Comparison of ENCODE assay signal across 13 cellular contexts in the genomic region with DNA sequence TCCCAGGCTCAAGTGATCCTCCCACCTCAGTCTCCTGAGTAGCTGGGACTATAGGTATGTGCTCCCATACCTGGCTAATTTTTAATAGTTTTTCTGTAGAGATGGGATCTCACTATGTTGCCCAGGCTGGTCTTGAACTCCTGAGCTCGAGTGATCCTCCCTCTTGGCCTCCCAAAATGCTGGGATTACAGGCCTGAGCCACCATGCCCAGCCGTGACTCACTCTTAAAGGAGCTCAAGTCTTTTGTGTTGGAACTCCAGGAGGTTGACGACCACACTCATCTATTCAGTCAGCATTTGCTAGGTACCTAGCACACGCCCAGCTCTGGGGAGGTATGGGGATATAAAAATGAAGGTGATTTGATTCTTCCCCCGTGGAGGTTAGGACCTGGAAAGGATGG.
DNase-seq lines count a peak whose midpoint lies in the region; ATAC-seq and TF ChIP-seq lines count a peak whose summit lies in the region.
"Had no signal": no experiment of that assay in that cellular context is flagged by ENCODE, and none has a peak within 500 bp of the region (broad histone marks: within the 10 kb centered on the region; RNA-seq: fewer than 3 reads in every experiment).

No MANE protein-coding gene starts in this region.

- DNase-seq in Calu3 (no peak), putamen (ENCODE audit: low spot score) (no peak), NCI-H1436 treated with DMSO at 0.1 percent for 48 hours (lab: John Stamatoyannopoulos, UW) (no peak)
- DNase-seq in activated T-helper 1 cell treated with anti-CD3 and anti-CD28 coated beads, Interleukin-12 subunit alpha, Interleukin-12 subunit beta, Interleukin-2, Interleukin-4 antibody, amounts not matched to agents 30 ng/mL and 10 ng/mL and 1 ng/mL, durations not matched to agents 14 hours and 24 hours and 36 hours (ENCODE audit: low spot score) = no peak
- DNase-seq in naive thymus-derived CD4-positive, alpha-beta T cell = no peak
- DNase-seq in stimulated activated CD8-positive, alpha-beta memory T cell treated with anti-CD3 and anti-CD28 coated beads, Interleukin-4, amount 100 ng/mL, for 48 hours = no peak
- DNase-seq: amniotic stem cell, C1 segment of cervical spinal cord, foreskin keratinocyte, NCI-H1105, NCI-H226 had no signal

- H3K27me3 Mint-ChIP-seq in Calu3 (ENCODE audit: unreplicated experiment) = no peaks in the 10 kb centered on the region
- no peaks in the 10 kb centered on the region for H3K27me3 Mint-ChIP-seq in activated T-helper 1 cell treated with anti-CD3 and anti-CD28 coated beads, Interleukin-12 subunit alpha, Interleukin-12 subunit beta, Interleukin-2, Interleukin-4 antibody, amounts not matched to agents 30 ng/mL and 10 ng/mL and 1 ng/mL, durations not matched to agents 14 hours and 24 hours and 36 hours (ENCODE audit: insufficient read depth)
- no peaks in the 10 kb centered on the region for H3K27me3 Mint-ChIP-seq in naive thymus-derived CD4-positive, alpha-beta T cell

- CTCF ChIA-PET in Calu3 (lab: Charles Lee) = no interaction called here
- CTCF ChIA-PET in naive thymus-derived CD4-positive, alpha-beta T cell (lab: Charles Lee) = interaction anchor here (0.6 kb wide), 1 partner anchor 423 kb away, joined by 3 read pairs; no protein-coding TSS in a partner anchor

- H3K36me3 Mint-ChIP-seq in Calu3 (ENCODE audit: insufficient read depth, unreplicated experiment) = peaks cover 13% of the 10 kb centered on the region
- peaks cover 22% of the 10 kb centered on the region for H3K36me3 Mint-ChIP-seq in activated T-helper 1 cell treated with anti-CD3 and anti-CD28 coated beads, Interleukin-12 subunit alpha, Interleukin-12 subunit beta, Interleukin-2, Interleukin-4 antibody, amounts not matched to agents 30 ng/mL and 10 ng/mL and 1 ng/mL, durations not matched to agents 14 hours and 24 hours and 36 hours (ENCODE audit: low read depth)
- H3K36me3 Mint-ChIP-seq in naive thymus-derived CD4-positive, alpha-beta T cell = peaks cover 10 to 26% (median 11%) of the 10 kb centered on the region in 5 donors

- H3K9me3 ChIP-seq in BLaER1 = no peaks in the 10 kb centered on the region
- no peaks in the 10 kb centered on the region for H3K9me3 ChIP-seq in naive thymus-derived CD4-positive, alpha-beta T cell (ENCODE audit: control insufficient read depth in 2 of 3, low read length in 3 of 3)

- peaks cover 88% of the 10 kb centered on the region for H3K4me1 ChIP-seq in BLaER1
- H3K4me1 ChIP-seq in naive thymus-derived CD4-positive, alpha-beta T cell (ENCODE audit: control insufficient read depth in 2 of 2, insufficient read depth in 2 of 2, low read length in 2 of 2) = peaks cover 67 to 79% of the 10 kb centered on the region in 2 donors

- peak overlapping the region; percentile 94 for H3K27ac ChIP-seq in BLaER1
- H3K27ac ChIP-seq in naive thymus-derived CD4-positive, alpha-beta T cell (ENCODE audit: low read depth, low read length) = peak overlapping the region; percentile 49
- H3K27ac ChIP-seq: foreskin keratinocyte had no signal

- peak overlapping the region; percentile 30 for H3K27ac Mint-ChIP-seq in Calu3 (ENCODE audit: unreplicated experiment)
- H3K27ac Mint-ChIP-seq in activated T-helper 1 cell treated with anti-CD3 and anti-CD28 coated beads, Interleukin-12 subunit alpha, Interleukin-12 subunit beta, Interleukin-2, Interleukin-4 antibody, amounts not matched to agents 30 ng/mL and 10 ng/mL and 1 ng/mL, durations not matched to agents 14 hours and 24 hours and 36 hours = peak overlapping the region; percentile 88
- peak overlapping the region; percentile 79 to 99 (median 91) for H3K27ac Mint-ChIP-seq in naive thymus-derived CD4-positive, alpha-beta T cell

- H3K9me3 Mint-ChIP-seq in Calu3 (ENCODE audit: low read depth, unreplicated experiment) = no peaks in the 10 kb centered on the region
- H3K9me3 Mint-ChIP-seq in activated T-helper 1 cell treated with anti-CD3 and anti-CD28 coated beads, Interleukin-12 subunit alpha, Interleukin-12 subunit beta, Interleukin-2, Interleukin-4 antibody, amounts not matched to agents 30 ng/mL and 10 ng/mL and 1 ng/mL, durations not matched to agents 14 hours and 24 hours and 36 hours = peaks cover 5% of the 10 kb centered on the region
- H3K9me3 Mint-ChIP-seq in naive thymus-derived CD4-positive, alpha-beta T cell = peaks cover 0 to 6% (median 0%) of the 10 kb centered on the region in 11 donors

- POLR2A ChIA-PET in naive thymus-derived CD4-positive, alpha-beta T cell (lab: Charles Lee) = interaction anchor here (1.4 to 5.8 kb wide), 2 partner anchors 12 to 56 kb away, joined by 3 to 42 read pairs; no protein-coding TSS in a partner anchor

- BruUV-seq in Calu3 (replicated peaks; lab: Mats Ljungman, UMichigan) = no TSS peak

- peak overlapping the region; percentile 98 for H3K4me2 ChIP-seq in BLaER1

- no peak overlapping the region for H3K9ac ChIP-seq in BLaER1

- H3K4me1 Mint-ChIP-seq in Calu3 (ENCODE audit: low read depth, unreplicated experiment) = peaks cover 63% of the 10 kb centered on the region
- H3K4me1 Mint-ChIP-seq in activated T-helper 1 cell treated with anti-CD3 and anti-CD28 coated beads, Interleukin-12 subunit alpha, Interleukin-12 subunit beta, Interleukin-2, Interleukin-4 antibody, amounts not matched to agents 30 ng/mL and 10 ng/mL and 1 ng/mL, durations not matched to agents 14 hours and 24 hours and 36 hours (ENCODE audit: low read depth) = peaks cover 91% of the 10 kb centered on the region
- peaks cover 62 to 93% (median 81%) of the 10 kb centered on the region in 7 donors for H3K4me1 Mint-ChIP-seq in naive thymus-derived CD4-positive, alpha-beta T cell

- intact Hi-C loops in Calu3 (cut with micrococcal nuclease; ENCODE audit: unreplicated experiment) = no loop called here
- intact Hi-C loops in activated T-helper 1 cell treated with anti-CD3 and anti-CD28 coated beads, Interleukin-12 subunit alpha, Interleukin-12 subunit beta, Interleukin-2, Interleukin-4 antibody, amounts not matched to agents 30 ng/mL and 10 ng/mL and 1 ng/mL, durations not matched to agents 14 hours and 24 hours and 36 hours (cut with micrococcal nuclease) = loop anchor here (10.0 kb wide), 3 partner anchors 543 to 1503 kb away; partner anchors contain the start of gene FBXO30
- intact Hi-C loops in naive thymus-derived CD4-positive, alpha-beta T cell (cut with micrococcal nuclease) = loop anchor here in 1 of 2 donors (10.0 kb wide), 2 partner anchors 327 to 803 kb away; no protein-coding TSS in a partner anchor

- H3K4me3 Mint-ChIP-seq in Calu3 (ENCODE audit: low read depth, unreplicated experiment) = no peak overlapping the region
- H3K4me3 Mint-ChIP-seq in activated T-helper 1 cell treated with anti-CD3 and anti-CD28 coated beads, Interleukin-12 subunit alpha, Interleukin-12 subunit beta, Interleukin-2, Interleukin-4 antibody, amounts not matched to agents 30 ng/mL and 10 ng/mL and 1 ng/mL, durations not matched to agents 14 hours and 24 hours and 36 hours = no peak overlapping the region
- peak overlapping the region in 9 of 10 donors; percentile 12 to 97 (median 42) for H3K4me3 Mint-ChIP-seq in naive thymus-derived CD4-positive, alpha-beta T cell

- H4K20me1 ChIP-seq in BLaER1 = peaks cover 18% of the 10 kb centered on the region

- H3K36me3 ChIP-seq in BLaER1 = no peaks in the 10 kb centered on the region
- no peaks in the 10 kb centered on the region for H3K36me3 ChIP-seq in naive thymus-derived CD4-positive, alpha-beta T cell (ENCODE audit: control insufficient read depth in 2 of 3, insufficient read depth in 3 of 3, low read length in 3 of 3)

- TF ChIP-seq CTCF in Calu3 (IDR thresholded peaks at IDR 0.05; ENCODE audit: unreplicated experiment) = no peak

- no peak for ATAC-seq in naive thymus-derived CD4-positive, alpha-beta T cell
- no peak for ATAC-seq in HG02571 (IDR thresholded peaks at IDR 0.05; ENCODE audit: unreplicated experiment)
- ATAC-seq: foreskin keratinocyte had no signal

- no peak overlapping the region; the same call in 1 of the 2 replicates for H3K4me3 ChIP-seq in BLaER1
- no peak overlapping the region for H3K4me3 ChIP-seq in naive thymus-derived CD4-positive, alpha-beta T cell (ENCODE audit: low read length)

- H3K27me3 ChIP-seq in BLaER1 = no peaks in the 10 kb centered on the region
- no peaks in the 10 kb centered on the region for H3K27me3 ChIP-seq in naive thymus-derived CD4-positive, alpha-beta T cell (ENCODE audit: control insufficient read depth in 2 of 2, insufficient read depth in 2 of 2, low read length in 2 of 2)
- H3K27me3 ChIP-seq: foreskin keratinocyte had no signal

Comparison
In these comparisons a context has a peak if more than half of its experiments do, and no peak if none do; other contexts are left out.
1. H3K27ac Mint-ChIP-seq: peak in every context shown above with its lines; median percentile 91 in naive thymus-derived CD4-positive, alpha-beta T cell; 88 in activated T-helper 1 cell treated with anti-CD3 and anti-CD28 coated beads, Interleukin-12 subunit alpha, Interleukin-12 subunit beta, Interleukin-2, Interleukin-4 antibody, amounts not matched to agents 30 ng/mL and 10 ng/mL and 1 ng/mL, durations not matched to agents 14 hours and 24 hours and 36 hours; 30 in Calu3.
2. H3K4me3 Mint-ChIP-seq: peak in naive thymus-derived CD4-positive, alpha-beta T cell (9 of 10); none in Calu3 (single experiment) and activated T-helper 1 cell treated with anti-CD3 and anti-CD28 coated beads, Interleukin-12 subunit alpha, Interleukin-12 subunit beta, Interleukin-2, Interleukin-4 antibody, amounts not matched to agents 30 ng/mL and 10 ng/mL and 1 ng/mL, durations not matched to agents 14 hours and 24 hours and 36 hours (single experiment).